In genomic region chr5:36654598-36654997, GRCh38 we compare ENCODE assay signal across 20 cellular contexts. TPM values are rescaled to one million over a fixed set of nuclear protein-coding genes. Genes with fewer than 3 reads are reported as not detected.
DNase-seq lines count a peak whose midpoint lies in the region; ATAC-seq and TF ChIP-seq lines count a peak whose summit lies in the region.
"Had no signal": no experiment of that assay in that cellular context is flagged by ENCODE, and none has a peak within 500 bp of the region (broad histone marks: within the 10 kb centered on the region; RNA-seq: fewer than 3 reads in every experiment).

No MANE protein-coding gene starts in this region.

- H2BK20ac ChIP-seq in H9 (ENCODE audit: low read depth, low read length, poor library complexity, severe bottlenecking) = no peak overlapping the region

- ATAC-seq in psoas muscle (no peak), HG03354 (IDR thresholded peaks at IDR 0.05; ENCODE audit: poor library complexity, severe bottlenecking, unreplicated experiment) (no peak), GM21360 (IDR thresholded peaks at IDR 0.05; ENCODE audit: unreplicated experiment) (no peak)
- ATAC-seq: Panc1 had no signal

- H2AK5ac ChIP-seq in H9 (ENCODE audit: insufficient read length, low read length) = no peak overlapping the region

- no peaks in the 10 kb centered on the region; a peak in 1 of 22 replicates for H3K36me3 ChIP-seq in BLaER1 treated with 17β-estradiol and CSF1 and Interleukin-3, amounts not matched to agents 10 nM and 100 nM
- H3K36me3 ChIP-seq in psoas muscle (ENCODE audit: insufficient read depth in 1 of 2, low read depth in 1 of 2) = no peaks in the 10 kb centered on the region
- H3K36me3 ChIP-seq in breast epithelium = no peaks in the 10 kb centered on the region
- H3K36me3 ChIP-seq: HAP-1 had no signal

- H3K27me3 ChIP-seq in BLaER1 treated with 17β-estradiol and CSF1 and Interleukin-3, amounts not matched to agents 10 nM and 100 nM = no peaks in the 10 kb centered on the region
- no peaks in the 10 kb centered on the region for H3K27me3 ChIP-seq in H9 (ENCODE audit: insufficient read depth, low read length)
- no peaks in the 10 kb centered on the region for H3K27me3 ChIP-seq in psoas muscle (ENCODE audit: insufficient read depth in 3 of 3, low read length in 2 of 3)
- H3K27me3 ChIP-seq in breast epithelium = no peaks in the 10 kb centered on the region

- no peaks in the 10 kb centered on the region for H3K23me2 ChIP-seq in H9 (ENCODE audit: insufficient read length, low read depth, low read length, poor library complexity, severe bottlenecking)

- intact Hi-C loops in dendritic cell treated with granulocyte-macrophage colony-stimulating factor and Interleukin-4, amounts not matched to agents 40 ng/mL and 50 ng/mL, for 4 days (cut with micrococcal nuclease) = no loop called here
- intact Hi-C loops in psoas muscle (cut with DNase I) = loop anchor here in 1 of 2 donors (5.0 kb wide), 1 partner anchor 37 kb away; no protein-coding TSS in a partner anchor
- intact Hi-C loops in breast epithelium (cut with DNase I; ENCODE audit: low total_unique reads) = no loop called here

- H3T11ph ChIP-seq in H9 (ENCODE audit: low read length) = no peak overlapping the region

- peak overlapping the region in 7 of 11 experiments; percentile 51 to 90 (median 67); a peak in 12 of 22 replicates for H3K4me2 ChIP-seq in BLaER1 treated with 17β-estradiol and CSF1 and Interleukin-3, amounts not matched to agents 10 nM and 100 nM
- no peak overlapping the region for H3K4me2 ChIP-seq in H9 (ENCODE audit: insufficient read depth, insufficient read length, low read length)

- peak overlapping the region in 10 of 11 experiments; percentile 35 to 99 (median 96); a peak in 16 of 22 replicates for H3K27ac ChIP-seq in BLaER1 treated with 17β-estradiol and CSF1 and Interleukin-3, amounts not matched to agents 10 nM and 100 nM
- no peak overlapping the region for H3K27ac ChIP-seq in H9 (ENCODE audit: insufficient read length, low read depth, low read length)
- peak overlapping the region; percentile 87 for H3K27ac ChIP-seq in psoas muscle
- H3K27ac ChIP-seq in breast epithelium = no peak overlapping the region

- no peak overlapping the region for H2BK5ac ChIP-seq in H9 (ENCODE audit: insufficient read length, low read length)

- H4K91ac ChIP-seq in H9 (ENCODE audit: insufficient read length, low read depth, low read length) = no peak overlapping the region

- H2BK15ac ChIP-seq in H9 (ENCODE audit: low read depth, low read length) = no peak overlapping the region

- DNase-seq in H9 (peak; percentile 32), psoas muscle (no peak), breast epithelium (ENCODE audit: low spot score in 2 of 2) (no peak), GM19238 (ENCODE audit: insufficient read length, low spot score) (no peak)
- DNase-seq: CD4-positive, alpha-beta T cell; DND-41; GDM1; IMR-90; NCI-H1417; NCI-H1930; NCI-H2171 treated with DMSO at 0.1 percent for 48 hours; NCI-H82; SHP77 treated with DMSO at 0.1 percent for 48 hours had no signal

- H2BK120ac ChIP-seq in H9 (ENCODE audit: low read depth, low read length, poor library complexity, severe bottlenecking) = no peak overlapping the region

- no peak overlapping the region for H4K8ac ChIP-seq in H9 (replicated peaks; ENCODE audit: insufficient read length, low read depth, low read length)

- H3K4me3 ChIP-seq in BLaER1 treated with 17β-estradiol and CSF1 and Interleukin-3, amounts not matched to agents 10 nM and 100 nM = no peak overlapping the region
- no peak overlapping the region for H3K4me3 ChIP-seq in psoas muscle
- H3K4me3 ChIP-seq in breast epithelium = no peak overlapping the region
- H3K4me3 ChIP-seq: HAP-1 had no signal

- H4K20me1 ChIP-seq in BLaER1 treated with 17β-estradiol and CSF1 and Interleukin-3, amounts not matched to agents 10 nM and 100 nM = no peaks in the 10 kb centered on the region
- no peaks in the 10 kb centered on the region for H4K20me1 ChIP-seq in H9 (ENCODE audit: control insufficient read depth, insufficient read depth, insufficient read length)

- H3K4me1 ChIP-seq in BLaER1 treated with 17β-estradiol and CSF1 and Interleukin-3, amounts not matched to agents 10 nM and 100 nM = peaks cover 17 to 65% (median 51%) of the 10 kb centered on the region in 10 experiments
- H3K4me1 ChIP-seq in H9 (ENCODE audit: insufficient read depth, low read length) (peaks cover 15% of the 10 kb centered on the region; the same call in 1 of the 2 replicates), psoas muscle (peaks cover 75% of the 10 kb centered on the region), breast epithelium (peaks cover 5% of the 10 kb centered on the region in 2 donors)
- H3K4me1 ChIP-seq: HAP-1 had no signal

- H3K79me2 ChIP-seq in H9 (ENCODE audit: insufficient read depth, low read length) = 0 out of 2 replicates have a peak, but pooled peaks cover 1% of the 10 kb centered on the region

- no peak for TF ChIP-seq POLR2A in breast epithelium (IDR thresholded peaks at IDR 0.05)

- H3K27ac Mint-ChIP-seq in H9 = peak overlapping the region; percentile 13 to 78 (median 58)
- peak overlapping the region; percentile 71 for H3K27ac Mint-ChIP-seq in dendritic cell treated with granulocyte-macrophage colony-stimulating factor and Interleukin-4, amounts not matched to agents 40 ng/mL and 50 ng/mL, for 4 days
- H3K27ac Mint-ChIP-seq: CD4-positive, alpha-beta T cell had no signal

- no peak overlapping the region for H3K4ac ChIP-seq in H9 (ENCODE audit: low read depth, low read length)

- no peaks in the 10 kb centered on the region for H3K9me3 Mint-ChIP-seq in H9
- H3K9me3 Mint-ChIP-seq in dendritic cell treated with granulocyte-macrophage colony-stimulating factor and Interleukin-4, amounts not matched to agents 40 ng/mL and 50 ng/mL, for 4 days = no peaks in the 10 kb centered on the region
- H3K9me3 Mint-ChIP-seq: CD4-positive, alpha-beta T cell had no signal

- peaks cover 15 to 19% of the 10 kb centered on the region in 2 experiments for H3K4me1 Mint-ChIP-seq in H9
- H3K4me1 Mint-ChIP-seq in dendritic cell treated with granulocyte-macrophage colony-stimulating factor and Interleukin-4, amounts not matched to agents 40 ng/mL and 50 ng/mL, for 4 days (ENCODE audit: low read depth) = peaks cover 42% of the 10 kb centered on the region

- WGBS in H9 (ENCODE audit: extremely low coverage, insufficient read length, low lambda C conversion rate) = no CpG with 5 or more reads among the region's 3 CpGs
- 85 to 87% (median 86%) methylated on average over 3 of the region's 3 CpGs for WGBS in psoas muscle, 3 donors

- no peak for TF ChIP-seq CTCF in H9 (conservative IDR thresholded peaks at IDR 0.05)
- TF ChIP-seq CTCF in psoas muscle (IDR thresholded peaks at IDR 0.05) = no peak
- TF ChIP-seq CTCF in breast epithelium (IDR thresholded peaks at IDR 0.05) = no peak

- H3K4me3 Mint-ChIP-seq in H9 = peak overlapping the region in 1 of 2 experiments; percentile 24; a peak in 2 of 5 replicates
- no peak overlapping the region for H3K4me3 Mint-ChIP-seq in dendritic cell treated with granulocyte-macrophage colony-stimulating factor and Interleukin-4, amounts not matched to agents 40 ng/mL and 50 ng/mL, for 4 days
- H3K4me3 Mint-ChIP-seq: CD4-positive, alpha-beta T cell had no signal

- peaks cover 0 to 5% (median 0%) of the 10 kb centered on the region in 11 experiments; a peak in 1 of 22 replicates for H3K9me3 ChIP-seq in BLaER1 treated with 17β-estradiol and CSF1 and Interleukin-3, amounts not matched to agents 10 nM and 100 nM (replicated peaks in 1 of 11)
- no peaks in the 10 kb centered on the region for H3K9me3 ChIP-seq in H9 (ENCODE audit: control insufficient read depth, low read depth, low read length)
- H3K9me3 ChIP-seq in psoas muscle = no peaks in the 10 kb centered on the region
- H3K9me3 ChIP-seq in breast epithelium = no peaks in the 10 kb centered on the region
- H3K9me3 ChIP-seq: HAP-1 had no signal

- no peak overlapping the region for H3K9ac ChIP-seq in BLaER1 treated with 17β-estradiol and CSF1 and Interleukin-3, amounts not matched to agents 10 nM and 100 nM
- no peak overlapping the region for H3K9ac ChIP-seq in H9 (ENCODE audit: extremely low read depth, insufficient read length, low read length)

- no peak overlapping the region for H3K23ac ChIP-seq in H9 (ENCODE audit: insufficient read length, low read depth, low read length)

- H3K36me3 Mint-ChIP-seq in H9 (ENCODE audit: insufficient read depth in 1 of 3, low read depth in 3 of 3) = peaks cover 0 to 3% (median 0%) of the 10 kb centered on the region in 3 experiments; a peak in 1 of 7 replicates
- no peaks in the 10 kb centered on the region for H3K36me3 Mint-ChIP-seq in dendritic cell treated with granulocyte-macrophage colony-stimulating factor and Interleukin-4, amounts not matched to agents 40 ng/mL and 50 ng/mL, for 4 days (ENCODE audit: low read depth)

- H3K14ac ChIP-seq in H9 (ENCODE audit: insufficient read depth, low read length) = no peak overlapping the region

- H3K27me3 Mint-ChIP-seq in H9 (ENCODE audit: low read depth) = no peaks in the 10 kb centered on the region; the same call in 1 of the 2 replicates
- H3K27me3 Mint-ChIP-seq in dendritic cell treated with granulocyte-macrophage colony-stimulating factor and Interleukin-4, amounts not matched to agents 40 ng/mL and 50 ng/mL, for 4 days = no peaks in the 10 kb centered on the region

- no peak overlapping the region for H4K5ac ChIP-seq in H9 (ENCODE audit: insufficient read length, low read depth, low read length)

- no peak overlapping the region for H2AFZ ChIP-seq in H9 (ENCODE audit: low read length)

- H3K56ac ChIP-seq in H9 (ENCODE audit: insufficient read length, low read depth, low read length) = no peak overlapping the region

- no peaks in the 10 kb centered on the region for H3K79me1 ChIP-seq in H9 (ENCODE audit: insufficient read depth, low read depth, low read length, poor library complexity, severe bottlenecking)

- no peak overlapping the region for H3K18ac ChIP-seq in H9 (ENCODE audit: insufficient read length, low read depth, low read length)

- no peak overlapping the region for H2BK12ac ChIP-seq in H9 (ENCODE audit: insufficient read length, low read depth, low read length)

RNA-seq across cellular contexts. Expression of gene SLC1A3, which starts 48.2 kb away (rescaled TPM):
- 18.4 and 18.6 TPM in 2 replicates for total RNA-seq in H9 (2021)
- 10 to 100 TPM; 12.7 to 25.3 (median 21.5) TPM for total RNA-seq in psoas muscle
- 10 to 100 TPM in 2 of 3 donors, 1 to 10 TPM in 1; 9.6 to 17.4 (median 10.3) TPM for polyA plus RNA-seq in psoas muscle
- total RNA-seq in breast epithelium = 100 to 1,000 TPM in 1 of 3 donors, 10 to 100 TPM in 2; 29.8 to 122 (median 87.5) TPM
- total RNA-seq: CD4-positive, alpha-beta T cell; HT-29 had no signal

Comparison
In these comparisons a context has a peak if more than half of its experiments do, and no peak if none do; other contexts are left out.
1. H3K27ac ChIP-seq: peak in BLaER1 treated with 17β-estradiol and CSF1 and Interleukin-3, amounts not matched to agents 10 nM and 100 nM (10 of 11) and psoas muscle (single experiment); none in H9 (single experiment) and breast epithelium (0 of 2).